ENCODE assay signal across 1 cellular context in the genomic region with DNA sequence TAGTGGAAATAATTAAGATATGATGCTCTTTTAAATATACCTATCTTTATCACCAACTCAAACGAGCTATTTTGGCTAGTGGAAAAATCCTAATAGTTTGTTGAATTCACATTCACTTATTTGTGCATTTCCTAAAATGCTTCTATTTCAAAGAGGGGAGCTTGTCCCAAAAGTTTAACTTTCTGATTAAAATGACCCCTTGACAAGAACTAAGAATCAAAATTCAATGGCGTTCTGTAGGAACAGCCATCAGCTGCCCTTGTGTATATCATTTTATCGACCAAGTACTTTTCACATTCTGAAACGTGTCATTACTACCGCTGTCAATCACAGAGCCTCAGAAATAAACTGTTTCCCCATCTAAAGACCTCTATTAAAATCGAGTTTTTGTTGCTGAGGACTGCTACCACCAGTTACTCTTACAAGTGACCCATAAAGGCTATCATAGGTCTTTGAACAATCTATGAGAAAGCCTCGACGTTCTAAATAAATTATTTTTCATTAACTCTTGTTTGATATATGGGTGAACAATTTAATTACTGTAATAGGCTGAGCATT.
TF ChIP-seq lines count a peak whose summit lies in the region.

No MANE protein-coding gene starts in this region.

TF ChIP-seq in HCT116, 20 proteins besides CTCF, POLR2A, EP300 and RAD21:
- TF ChIP-seq TCF7L2 (IDR thresholded peaks at IDR 0.05; ENCODE audit: borderline replicate concordance, extremely low read depth, insufficient read depth, insufficient read length) (no peak), ZNF274 (IDR thresholded peaks at IDR 0.05; ENCODE audit: low read depth, low read length) (no peak), YY1 (IDR thresholded peaks at IDR 0.05; ENCODE audit: extremely low read depth, insufficient replicate concordance, low read depth, low read length) (no peak), SP1 (IDR thresholded peaks at IDR 0.05; ENCODE audit: low read depth) (no peak), EZH2 (IDR thresholded peaks at IDR 0.05) (no peak), POLR2AphosphoS5 (IDR thresholded peaks at IDR 0.05; ENCODE audit: low read depth, low read length) (no peak), EZH2phosphoT487 (IDR thresholded peaks at IDR 0.05; ENCODE audit: borderline replicate concordance) (no peak), JUND (IDR thresholded peaks at IDR 0.05) (no peak), SRF (IDR thresholded peaks at IDR 0.05; ENCODE audit: low read depth) (no peak), CBX3 (IDR thresholded peaks at IDR 0.05; ENCODE audit: low read depth) (no peak), ELF1 (IDR thresholded peaks at IDR 0.05; ENCODE audit: borderline replicate concordance, low read depth) (no peak)
- TF ChIP-seq, protein P1, sequence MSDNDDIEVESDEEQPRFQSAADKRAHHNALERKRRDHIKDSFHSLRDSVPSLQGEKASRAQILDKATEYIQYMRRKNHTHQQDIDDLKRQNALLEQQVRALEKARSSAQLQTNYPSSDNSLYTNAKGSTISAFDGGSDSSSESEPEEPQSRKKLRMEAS (IDR thresholded peaks at IDR 0.05), result no peak
- TF ChIP-seq, protein P2, sequence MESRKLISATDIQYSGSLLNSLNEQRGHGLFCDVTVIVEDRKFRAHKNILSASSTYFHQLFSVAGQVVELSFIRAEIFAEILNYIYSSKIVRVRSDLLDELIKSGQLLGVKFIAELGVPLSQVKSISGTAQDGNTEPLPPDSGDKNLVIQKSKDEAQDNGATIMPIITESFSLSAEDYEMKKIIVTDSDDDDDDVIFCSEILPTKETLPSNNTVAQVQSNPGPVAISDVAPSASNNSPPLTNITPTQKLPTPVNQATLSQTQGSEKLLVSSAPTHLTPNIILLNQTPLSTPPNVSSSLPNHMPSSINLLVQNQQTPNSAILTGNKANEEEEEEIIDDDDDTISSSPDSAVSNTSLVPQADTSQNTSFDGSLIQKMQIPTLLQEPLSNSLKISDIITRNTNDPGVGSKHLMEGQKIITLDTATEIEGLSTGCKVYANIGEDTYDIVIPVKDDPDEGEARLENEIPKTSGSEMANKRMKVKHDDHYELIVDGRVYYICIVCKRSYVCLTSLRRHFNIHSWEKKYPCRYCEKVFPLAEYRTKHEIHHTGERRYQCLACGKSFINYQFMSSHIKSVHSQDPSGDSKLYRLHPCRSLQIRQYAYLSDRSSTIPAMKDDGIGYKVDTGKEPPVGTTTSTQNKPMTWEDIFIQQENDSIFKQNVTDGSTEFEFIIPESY (IDR thresholded peaks at IDR 0.05; ENCODE audit: extremely low read depth, insufficient replicate concordance, low read length), result no peak
TF ChIP-seq in HCT116: peak in this region for 0.
